Comparison of ENCODE assay signal across 1 cellular context in genomic region chr22:37619991-37620390, GRCh38.
TF ChIP-seq lines count a peak whose summit lies in the region.

No MANE protein-coding gene starts in this region.

TF ChIP-seq in K562, 482 proteins besides CTCF, POLR2A, EP300 and RAD21:
- TF ChIP-seq RBFOX2 (IDR thresholded peaks at IDR 0.05; ENCODE audit: low read depth, low read length) (peak; percentile 31; the same call in 1 of the 2 replicates), NR2C1 (IDR thresholded peaks at IDR 0.05) (no peak), NR2C1 (tag; IDR thresholded peaks at IDR 0.05) (no peak)
